6 cellular contexts compared by ENCODE assay signal in the genomic region with DNA sequence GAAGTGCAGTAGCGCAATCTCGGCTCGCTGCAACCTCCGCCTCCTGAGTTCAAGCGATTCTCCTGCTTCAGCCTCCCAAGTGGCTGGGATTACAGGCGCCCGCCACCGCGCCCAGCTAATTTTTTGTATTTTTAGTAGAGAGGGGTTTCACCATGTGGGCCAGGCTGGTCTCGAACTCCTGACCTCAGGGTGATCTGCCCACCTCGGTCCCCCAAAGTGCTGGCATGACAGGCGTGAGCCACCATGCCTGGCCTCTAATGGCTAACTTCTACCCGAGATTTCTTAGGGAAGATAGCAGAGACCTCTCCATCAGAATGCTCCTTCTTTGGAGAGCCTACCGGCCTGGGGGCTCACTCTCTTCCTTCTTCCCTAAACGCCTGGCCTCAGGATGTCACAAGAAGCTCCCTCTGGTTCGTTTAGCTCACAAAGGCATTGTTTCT. TPM values are rescaled to one million over a fixed set of nuclear protein-coding genes. Genes with fewer than 3 reads are reported as not detected.
DNase-seq lines count a peak whose midpoint lies in the region; TF ChIP-seq lines count a peak whose summit lies in the region.
"Not testable (repeated sequence)": the region's sequence is repeated elsewhere in the genome, so short reads cannot be mapped to it uniquely, and the experiment has no call there.

No MANE protein-coding gene starts in this region.

- H4K20me1 ChIP-seq in KMS-11 (ENCODE audit: insufficient read depth), result not testable (repeated sequence)

- 12 to 19% methylated on average over 16 of the region's 16 CpGs for WGBS in lower leg skin, 2 donors

- intact Hi-C loops in lower leg skin (cut with DNase I; ENCODE audit: low total_unique reads), result not testable (repeated sequence)

- not testable (repeated sequence) for H3K27me3 ChIP-seq in KMS-11 (ENCODE audit: insufficient read depth, low read depth); effector memory CD4-positive, alpha-beta T cell (replicated peaks; ENCODE audit: control insufficient read depth, insufficient read depth, low read length, poor library complexity, severe bottlenecking); skeletal muscle satellite cell (ENCODE audit: control insufficient read depth, insufficient read depth, low read length)

- H3K9ac ChIP-seq in KMS-11, result peak overlapping the region; percentile 84
- peak overlapping the region; percentile 70 for H3K9ac ChIP-seq in skeletal muscle satellite cell (ENCODE audit: low read depth, low read length)

- H3K4me1 ChIP-seq in KMS-11 (ENCODE audit: low read depth, poor library complexity, severe bottlenecking), result not testable (repeated sequence)
- peaks cover 16% of the 10 kb centered on the region for H3K4me1 ChIP-seq in effector memory CD4-positive, alpha-beta T cell (ENCODE audit: control insufficient read depth, insufficient read depth, low read length, poor library complexity, severe bottlenecking)
- peaks cover 18% of the 10 kb centered on the region for H3K4me1 ChIP-seq in skeletal muscle satellite cell (ENCODE audit: control insufficient read depth, insufficient read depth, low read length)

- TF ChIP-seq CTCF in AG09309 (IDR thresholded peaks at IDR 0.05; ENCODE audit: control insufficient read depth, insufficient read depth, low read depth, low read length, missing control alignments); lower leg skin (IDR thresholded peaks at IDR 0.05): not testable (repeated sequence)
- TF ChIP-seq CTCF in KMS-11 (conservative IDR thresholded peaks at IDR 0.05; ENCODE audit: low read depth, low read length), result 0 out of 2 replicates have a peak, but pooled peaks have one; percentile 27

- not testable (repeated sequence) for H3K79me2 ChIP-seq in KMS-11 (ENCODE audit: insufficient read depth, low read depth)

- peak overlapping the region; percentile 68 for H3K4me3 ChIP-seq in AG09309 (ENCODE audit: control insufficient read depth, low read depth, low read length)
- H3K4me3 ChIP-seq in KMS-11 (IDR thresholded peaks at IDR 0.05; ENCODE audit: insufficient read depth, low read depth, low read length), result not testable (repeated sequence)
- H3K4me3 ChIP-seq in effector memory CD4-positive, alpha-beta T cell (ENCODE audit: insufficient read depth, low read depth, low read length, poor library complexity, severe bottlenecking), result peak overlapping the region; percentile 56
- H3K4me3 ChIP-seq in lower leg skin (ENCODE audit: low read depth, poor library complexity, severe bottlenecking), result peak overlapping the region; percentile 20
- H3K4me3 ChIP-seq in skeletal muscle satellite cell (ENCODE audit: low read length), result peak overlapping the region; percentile 78

- H3K4me2 ChIP-seq in KMS-11, result peak overlapping the region; percentile 81
- peak overlapping the region; percentile 93 for H3K4me2 ChIP-seq in skeletal muscle satellite cell (ENCODE audit: low read length)

- not testable (repeated sequence) for DNase-seq in AG09309 (ENCODE audit: low read depth); effector memory CD4-positive, alpha-beta T cell; lower leg skin (ENCODE audit: low spot score in 2 of 2)
- peak; percentile 60 for DNase-seq in activated CD8-positive, alpha-beta memory T cell treated with anti-CD3 and anti-CD28 coated beads, Interleukin-2, amount 50 U/mL, for 48 hours

- H3K36me3 ChIP-seq in KMS-11 (ENCODE audit: insufficient read depth); skeletal muscle satellite cell (ENCODE audit: insufficient read depth, low read length): not testable (repeated sequence)
- peaks cover 15% of the 10 kb centered on the region for H3K36me3 ChIP-seq in effector memory CD4-positive, alpha-beta T cell (ENCODE audit: control insufficient read depth, insufficient read depth, low read length)

- not testable (repeated sequence) for H3K9me3 ChIP-seq in effector memory CD4-positive, alpha-beta T cell (ENCODE audit: control insufficient read depth, low read length); skeletal muscle satellite cell (replicated peaks; ENCODE audit: low read length)

- H3K27ac ChIP-seq in KMS-11, result peak overlapping the region; percentile 87
- H3K27ac ChIP-seq in effector memory CD4-positive, alpha-beta T cell (ENCODE audit: insufficient read depth, low read length, poor library complexity, severe bottlenecking), result peak overlapping the region; percentile 87

- TF ChIP-seq POLR2A in lower leg skin (IDR thresholded peaks at IDR 0.05), result not testable (repeated sequence)

- H2AFZ ChIP-seq in KMS-11 (ENCODE audit: low read depth), result peak overlapping the region; percentile 65

RNA-seq across cellular contexts. Expression of gene NEU1, which starts 1.5 kb away (rescaled TPM):
- 10 to 100 TPM; 29.1 to 47.6 (median 39.6) TPM for total RNA-seq in lower leg skin
- total RNA-seq in skeletal muscle satellite cell (2012; rRNA removed), result 37.8 and 58.8 TPM in 2 replicates

RNA-seq across cellular contexts. Expression of gene SLC44A4, which starts 14.7 kb away (rescaled TPM):
- total RNA-seq in lower leg skin, result 1 to 10 TPM; 1.6 to 5.2 (median 3.2) TPM
- under 0.01 TPM in 2 replicates for total RNA-seq in skeletal muscle satellite cell (2012; rRNA removed)

RNA-seq across cellular contexts. Expression of gene EHMT2, which starts 33.4 kb away (rescaled TPM):
- 10 to 100 TPM; 25.5 to 39.3 (median 33.6) TPM for total RNA-seq in lower leg skin
- total RNA-seq in skeletal muscle satellite cell (2012; rRNA removed), result 33.9 and 36.5 TPM in 2 replicates

RNA-seq across cellular contexts. Expression of gene HSPA1B, which starts 36.6 kb away (rescaled TPM):
- total RNA-seq in lower leg skin, result 100 to 1,000 TPM; 378 to 549 (median 420) TPM
- total RNA-seq in skeletal muscle satellite cell (2012; rRNA removed), result 104 and 107 TPM in 2 replicates

RNA-seq across cellular contexts. Expression of gene ZBTB12, which starts 37.7 kb away (rescaled TPM):
- 1 to 10 TPM in 1 of 4 donors, under 1 TPM in 3; 0.25 to 1.6 (median 0.77) TPM for total RNA-seq in lower leg skin
- total RNA-seq in skeletal muscle satellite cell (2012; rRNA removed), result 1.3 and 1.5 TPM in 2 replicates
